18 cellular contexts compared by ENCODE assay signal in the genomic region with DNA sequence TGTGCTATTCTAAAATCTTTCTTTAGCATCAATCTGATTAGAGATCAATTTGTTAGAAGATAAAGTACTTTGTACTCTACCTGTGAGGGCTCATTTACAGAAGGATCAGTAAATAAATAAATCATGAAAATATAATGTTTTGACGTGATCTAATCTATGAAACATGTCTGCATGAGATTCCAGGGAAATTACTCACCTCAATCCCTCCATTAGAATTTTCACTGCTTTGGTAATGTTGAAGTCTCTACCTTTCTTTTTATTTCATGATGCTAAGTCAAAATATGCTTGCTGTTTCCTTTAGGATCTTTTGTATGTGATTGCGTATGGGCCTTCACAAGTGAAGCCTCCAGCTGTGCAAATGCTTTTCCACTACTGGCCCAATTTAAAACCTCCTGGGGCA.
DNase-seq lines count a peak whose midpoint lies in the region; ATAC-seq, FAIRE-seq and TF ChIP-seq lines count a peak whose summit lies in the region.
"Had no signal": no experiment of that assay in that cellular context is flagged by ENCODE, and none has a peak within 500 bp of the region (broad histone marks: within the 10 kb centered on the region; RNA-seq: fewer than 3 reads in every experiment).

No MANE protein-coding gene starts in this region.

- H3K4me3 ChIP-seq in bronchial epithelial cell (ENCODE audit: low read depth, low read length) (no peak overlapping the region), right atrium auricular region (no peak overlapping the region), MM.1S (ENCODE audit: low read length) (no peak overlapping the region)

- no peaks in the 10 kb centered on the region for H3K9me3 ChIP-seq in right atrium auricular region
- no peaks in the 10 kb centered on the region for H3K9me3 ChIP-seq in MM.1S (replicated peaks; ENCODE audit: insufficient read depth, low read length)
- H3K9me3 ChIP-seq: BE2C had no signal

- H3K9me2 ChIP-seq in MM.1S (replicated peaks; ENCODE audit: insufficient read depth, low read length) = no peaks in the 10 kb centered on the region

- no peaks in the 10 kb centered on the region for H3K36me3 ChIP-seq in bronchial epithelial cell (ENCODE audit: control insufficient read depth, insufficient read depth, low read length)
- no peaks in the 10 kb centered on the region for H3K36me3 ChIP-seq in right atrium auricular region
- H3K36me3 ChIP-seq in MM.1S (replicated peaks; ENCODE audit: insufficient read depth, low read length) = no peaks in the 10 kb centered on the region

- H3K4me1 ChIP-seq in right atrium auricular region = no peaks in the 10 kb centered on the region
- no peaks in the 10 kb centered on the region for H3K4me1 ChIP-seq in MM.1S (ENCODE audit: low read length)
- H3K4me1 ChIP-seq: BE2C had no signal

- FAIRE-seq in bronchial epithelial cell (lab: Jason Lieb, UNC) = no peak
- FAIRE-seq: GM12892, GM19239, HepG2, HTR-8/SVneo had no signal

- H3K27me3 ChIP-seq in bronchial epithelial cell (ENCODE audit: control insufficient read depth, insufficient read depth, low read length) = no peaks in the 10 kb centered on the region
- no peaks in the 10 kb centered on the region for H3K27me3 ChIP-seq in right atrium auricular region
- H3K27me3 ChIP-seq in MM.1S (replicated peaks; ENCODE audit: insufficient read depth, low read length) = no peaks in the 10 kb centered on the region
- H3K27me3 ChIP-seq: BE2C had no signal

- TF ChIP-seq CTCF in bronchial epithelial cell (IDR thresholded peaks at IDR 0.05; ENCODE audit: insufficient read depth, low read length, severe bottlenecking) (no peak), right atrium auricular region (IDR thresholded peaks at IDR 0.05) (no peak), MM.1S (IDR thresholded peaks at IDR 0.05; ENCODE audit: low read length) (no peak)

- ATAC-seq in GM21423 (IDR thresholded peaks at IDR 0.05; ENCODE audit: unreplicated experiment) = no peak
- ATAC-seq: HepG2 had no signal

- no peaks in the 10 kb centered on the region for H3F3A ChIP-seq in MM.1S (ENCODE audit: insufficient read depth, low read length)

- H3K4me2 ChIP-seq in MM.1S (ENCODE audit: low read depth, low read length) = no peak overlapping the region

- DNase-seq in HPDE6-E6E7 (ENCODE audit: extremely low spot score) (peak; percentile 5), bronchial epithelial cell (ENCODE audit: low read depth) (peak; percentile 38), kidney glomerular epithelial cell (lab: John Stamatoyannopoulos, UW) (peak; percentile 5), renal cortical epithelial cell (ENCODE audit: low read depth) (peak; percentile 6), right atrium auricular region (ENCODE audit: low spot score) (no peak), MM.1S (no peak)
- no peak for DNase-seq in activated CD4-positive, alpha-beta T cell treated with anti-CD3 and anti-CD28 coated beads for 4 hours
- DNase-seq: CD4-positive, alpha-beta memory T cell; DMS79; GDM1; H9 had no signal

- H2AFZ ChIP-seq in MM.1S (ENCODE audit: low read length) = no peak overlapping the region

- H4K20me1 ChIP-seq in MM.1S (ENCODE audit: insufficient read depth, low read length) = no peaks in the 10 kb centered on the region

- no peaks in the 10 kb centered on the region for H3K79me2 ChIP-seq in MM.1S (ENCODE audit: low read length)

- H3K9ac ChIP-seq in MM.1S (ENCODE audit: low read length) = no peak overlapping the region

- no peak overlapping the region for H3K27ac ChIP-seq in right atrium auricular region
- H3K27ac ChIP-seq in MM.1S (ENCODE audit: low read length) = no peak overlapping the region
- H3K27ac ChIP-seq: C4-2B had no signal

Comparison
In these comparisons a context has a peak if more than half of its experiments do, and no peak if none do; other contexts are left out.
1. DNase-seq: peak in HPDE6-E6E7 (single experiment), bronchial epithelial cell (single experiment), kidney glomerular epithelial cell (single experiment) and renal cortical epithelial cell (single experiment); none in right atrium auricular region (single experiment), activated CD4-positive, alpha-beta T cell treated with anti-CD3 and anti-CD28 coated beads for 4 hours (0 of 2) and MM.1S (single experiment).